1 cellular context compared by ENCODE assay signal in the genomic region with DNA sequence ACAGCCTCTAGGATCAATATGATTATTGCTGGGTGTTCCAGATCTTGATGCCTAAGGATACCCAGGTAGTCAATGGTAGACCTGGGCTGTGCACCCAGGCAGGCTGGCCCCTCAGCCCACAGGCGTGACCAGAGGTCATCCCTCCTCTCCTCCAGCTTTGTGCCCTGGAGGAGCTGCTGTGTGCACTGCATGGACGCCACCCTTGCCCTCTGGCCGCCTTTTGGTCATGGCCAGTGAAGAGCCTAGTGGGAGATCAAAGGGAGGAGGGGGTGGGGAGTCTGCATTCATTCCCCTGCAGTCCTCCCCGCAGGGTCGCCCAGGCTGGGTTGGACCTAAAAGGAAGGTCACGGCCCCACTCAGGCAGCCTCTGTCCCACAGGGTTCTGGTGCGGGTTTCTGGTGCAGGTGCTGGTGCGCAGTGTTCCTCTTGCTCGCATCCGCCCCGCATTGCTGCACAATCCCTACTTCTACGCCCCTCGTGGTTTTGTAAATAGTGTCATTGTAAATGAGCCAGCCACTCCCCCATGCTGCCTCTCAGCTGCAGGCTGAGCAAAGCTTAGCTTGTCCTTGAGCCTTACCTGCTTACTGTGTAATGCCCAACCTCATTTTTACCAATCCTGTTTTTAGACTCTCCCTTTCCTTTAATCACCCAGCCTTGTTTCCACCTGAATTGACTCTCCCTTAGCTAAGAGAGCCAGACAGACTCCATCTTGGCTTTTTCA.
TF ChIP-seq lines count a peak whose summit lies in the region.

No MANE protein-coding gene starts in this region.

TF ChIP-seq in K562, 482 proteins besides CTCF, POLR2A, EP300 and RAD21 (continued from another document and continues in another):
- TF ChIP-seq, protein P1, sequence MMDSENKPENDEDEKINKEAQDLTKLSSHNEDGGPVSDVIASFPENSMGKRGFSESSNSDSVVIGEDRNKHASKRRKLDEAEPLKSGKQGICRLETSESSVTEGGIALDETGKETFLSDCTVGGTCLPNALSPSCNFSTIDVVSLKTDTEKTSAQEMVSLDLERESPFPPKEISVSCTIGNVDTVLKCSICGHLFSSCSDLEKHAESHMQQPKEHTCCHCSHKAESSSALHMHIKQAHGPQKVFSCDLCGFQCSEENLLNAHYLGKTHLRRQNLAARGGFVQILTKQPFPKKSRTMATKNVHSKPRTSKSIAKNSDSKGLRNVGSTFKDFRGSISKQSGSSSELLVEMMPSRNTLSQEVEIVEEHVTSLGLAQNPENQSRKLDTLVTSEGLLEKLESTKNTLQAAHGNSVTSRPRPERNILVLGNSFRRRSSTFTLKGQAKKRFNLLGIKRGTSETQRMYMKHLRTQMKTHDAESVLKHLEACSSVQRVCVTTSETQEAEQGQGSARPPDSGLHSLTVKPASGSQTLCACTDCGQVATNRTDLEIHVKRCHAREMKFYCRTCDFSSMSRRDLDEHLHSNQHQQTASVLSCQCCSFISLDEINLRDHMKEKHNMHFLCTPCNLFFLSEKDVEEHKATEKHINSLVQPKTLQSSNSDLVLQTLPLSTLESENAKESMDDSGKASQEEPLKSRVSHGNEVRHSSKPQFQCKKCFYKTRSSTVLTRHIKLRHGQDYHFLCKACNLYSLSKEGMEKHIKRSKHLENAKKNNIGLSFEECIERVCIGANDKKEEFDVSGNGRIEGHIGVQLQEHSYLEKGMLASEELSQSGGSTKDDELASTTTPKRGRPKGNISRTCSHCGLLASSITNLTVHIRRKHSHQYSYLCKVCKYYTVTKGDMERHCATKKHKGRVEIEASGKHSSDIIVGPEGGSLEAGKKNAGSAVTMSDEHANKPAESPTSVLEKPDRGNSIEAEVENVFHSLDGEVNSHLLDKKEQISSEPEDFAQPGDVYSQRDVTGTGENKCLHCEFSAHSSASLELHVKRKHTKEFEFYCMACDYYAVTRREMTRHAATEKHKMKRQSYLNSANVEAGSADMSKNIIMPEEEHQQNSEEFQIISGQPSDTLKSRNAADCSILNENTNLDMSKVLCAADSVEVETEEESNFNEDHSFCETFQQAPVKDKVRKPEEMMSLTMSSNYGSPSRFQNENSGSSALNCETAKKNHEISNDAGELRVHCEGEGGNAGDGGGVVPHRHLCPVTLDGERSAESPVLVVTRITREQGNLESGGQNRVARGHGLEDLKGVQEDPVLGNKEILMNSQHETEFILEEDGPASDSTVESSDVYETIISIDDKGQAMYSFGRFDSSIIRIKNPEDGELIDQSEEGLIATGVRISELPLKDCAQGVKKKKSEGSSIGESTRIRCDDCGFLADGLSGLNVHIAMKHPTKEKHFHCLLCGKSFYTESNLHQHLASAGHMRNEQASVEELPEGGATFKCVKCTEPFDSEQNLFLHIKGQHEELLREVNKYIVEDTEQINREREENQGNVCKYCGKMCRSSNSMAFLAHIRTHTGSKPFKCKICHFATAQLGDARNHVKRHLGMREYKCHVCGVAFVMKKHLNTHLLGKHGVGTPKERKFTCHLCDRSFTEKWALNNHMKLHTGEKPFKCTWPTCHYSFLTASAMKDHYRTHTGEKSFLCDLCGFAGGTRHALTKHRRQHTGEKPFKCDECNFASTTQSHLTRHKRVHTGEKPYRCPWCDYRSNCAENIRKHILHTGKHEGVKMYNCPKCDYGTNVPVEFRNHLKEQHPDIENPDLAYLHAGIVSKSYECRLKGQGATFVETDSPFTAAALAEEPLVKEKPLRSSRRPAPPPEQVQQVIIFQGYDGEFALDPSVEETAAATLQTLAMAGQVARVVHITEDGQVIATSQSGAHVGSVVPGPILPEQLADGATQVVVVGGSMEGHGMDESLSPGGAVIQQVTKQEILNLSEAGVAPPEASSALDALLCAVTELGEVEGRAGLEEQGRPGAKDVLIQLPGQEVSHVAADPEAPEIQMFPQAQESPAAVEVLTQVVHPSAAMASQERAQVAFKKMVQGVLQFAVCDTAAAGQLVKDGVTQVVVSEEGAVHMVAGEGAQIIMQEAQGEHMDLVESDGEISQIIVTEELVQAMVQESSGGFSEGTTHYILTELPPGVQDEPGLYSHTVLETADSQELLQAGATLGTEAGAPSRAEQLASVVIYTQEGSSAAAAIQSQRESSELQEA (IDR thresholded peaks at IDR 0.05; ENCODE audit: low read depth): no peak
- TF ChIP-seq BCOR (IDR thresholded peaks at IDR 0.05): no peak
- no peak for TF ChIP-seq GTF2E2 (tag; IDR thresholded peaks at IDR 0.05)
- TF ChIP-seq, protein P2, sequence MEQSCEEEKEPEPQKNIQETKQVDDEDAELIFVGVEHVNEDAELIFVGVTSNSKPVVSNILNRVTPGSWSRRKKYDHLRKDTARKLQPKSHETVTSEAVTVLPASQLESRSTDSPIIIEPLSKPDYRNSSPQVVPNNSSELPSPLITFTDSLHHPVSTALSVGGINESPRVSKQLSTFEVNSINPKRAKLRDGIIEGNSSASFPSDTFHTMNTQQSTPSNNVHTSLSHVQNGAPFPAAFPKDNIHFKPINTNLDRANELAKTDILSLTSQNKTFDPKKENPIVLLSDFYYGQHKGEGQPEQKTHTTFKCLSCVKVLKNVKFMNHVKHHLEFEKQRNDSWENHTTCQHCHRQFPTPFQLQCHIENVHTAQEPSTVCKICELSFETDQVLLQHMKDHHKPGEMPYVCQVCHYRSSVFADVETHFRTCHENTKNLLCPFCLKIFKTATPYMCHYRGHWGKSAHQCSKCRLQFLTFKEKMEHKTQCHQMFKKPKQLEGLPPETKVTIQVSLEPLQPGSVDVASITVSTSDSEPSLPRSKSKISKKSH (CRISPR knock-in tag; IDR thresholded peaks at IDR 0.05): no peak
- TF ChIP-seq L3MBTL2 (IDR thresholded peaks at IDR 0.05): no peak
- TF ChIP-seq ELK3 (CRISPR knock-in tag; IDR thresholded peaks at IDR 0.05): no peak
- no peak for TF ChIP-seq NCOA4 (IDR thresholded peaks at IDR 0.05; ENCODE audit: partially characterized antibody)
- TF ChIP-seq, protein P3, sequence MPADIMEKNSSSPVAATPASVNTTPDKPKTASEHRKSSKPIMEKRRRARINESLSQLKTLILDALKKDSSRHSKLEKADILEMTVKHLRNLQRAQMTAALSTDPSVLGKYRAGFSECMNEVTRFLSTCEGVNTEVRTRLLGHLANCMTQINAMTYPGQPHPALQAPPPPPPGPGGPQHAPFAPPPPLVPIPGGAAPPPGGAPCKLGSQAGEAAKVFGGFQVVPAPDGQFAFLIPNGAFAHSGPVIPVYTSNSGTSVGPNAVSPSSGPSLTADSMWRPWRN (IDR thresholded peaks at IDR 0.05; ENCODE audit: low read depth): no peak
- TF ChIP-seq GATA2 (CRISPR knock-in tag; IDR thresholded peaks at IDR 0.05): no peak
- TF ChIP-seq ZNF511 (CRISPR knock-in tag; IDR thresholded peaks at IDR 0.05): no peak
- TF ChIP-seq, protein P4, sequence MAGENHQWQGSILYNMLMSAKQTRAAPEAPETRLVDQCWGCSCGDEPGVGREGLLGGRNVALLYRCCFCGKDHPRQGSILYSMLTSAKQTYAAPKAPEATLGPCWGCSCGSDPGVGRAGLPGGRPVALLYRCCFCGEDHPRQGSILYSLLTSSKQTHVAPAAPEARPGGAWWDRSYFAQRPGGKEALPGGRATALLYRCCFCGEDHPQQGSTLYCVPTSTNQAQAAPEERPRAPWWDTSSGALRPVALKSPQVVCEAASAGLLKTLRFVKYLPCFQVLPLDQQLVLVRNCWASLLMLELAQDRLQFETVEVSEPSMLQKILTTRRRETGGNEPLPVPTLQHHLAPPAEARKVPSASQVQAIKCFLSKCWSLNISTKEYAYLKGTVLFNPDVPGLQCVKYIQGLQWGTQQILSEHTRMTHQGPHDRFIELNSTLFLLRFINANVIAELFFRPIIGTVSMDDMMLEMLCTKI (IDR thresholded peaks at IDR 0.05; ENCODE audit: partially characterized antibody): no peak
- TF ChIP-seq THRAP3 (IDR thresholded peaks at IDR 0.05; ENCODE audit: borderline replicate concordance): no peak
- TF ChIP-seq ZNF445 (CRISPR knock-in tag; IDR thresholded peaks at IDR 0.05; ENCODE audit: low read depth): no peak
- TF ChIP-seq MYNN (IDR thresholded peaks at IDR 0.05): no peak
- no peak for TF ChIP-seq MYNN (CRISPR knock-in tag; IDR thresholded peaks at IDR 0.05)
- 0 out of 2 replicates have a peak, but pooled peaks have one; percentile 12 for TF ChIP-seq THAP7 (CRISPR knock-in tag; IDR thresholded peaks at IDR 0.05)
- no peak for TF ChIP-seq KDM1A (IDR thresholded peaks at IDR 0.05)
- no peak for TF ChIP-seq RCOR1 (IDR thresholded peaks at IDR 0.05; ENCODE audit: borderline replicate concordance in 1 of 2, low read depth in 2 of 2, low read length in 2 of 2)
- peak; percentile 86; the same call in 1 of the 2 replicates for TF ChIP-seq HIVEP1 (CRISPR knock-in tag; IDR thresholded peaks at IDR 0.05)
- no peak for TF ChIP-seq NFIC (IDR thresholded peaks at IDR 0.05)
- no peak for TF ChIP-seq ZNF518B (CRISPR knock-in tag; IDR thresholded peaks at IDR 0.05)
- no peak for TF ChIP-seq ZEB2 (IDR thresholded peaks at IDR 0.05)
- TF ChIP-seq E2F6 (IDR thresholded peaks at IDR 0.05; ENCODE audit: borderline replicate concordance in 1 of 2, extremely low read depth in 1 of 2, insufficient read depth in 1 of 2, insufficient read length in 1 of 2, low read depth in 1 of 2, low read length in 1 of 2, poor library complexity in 1 of 2, severe bottlenecking in 1 of 2): no peak
- no peak for TF ChIP-seq ZC3H11A (IDR thresholded peaks at IDR 0.05; ENCODE audit: low read depth, low read length)
- TF ChIP-seq, protein P5, sequence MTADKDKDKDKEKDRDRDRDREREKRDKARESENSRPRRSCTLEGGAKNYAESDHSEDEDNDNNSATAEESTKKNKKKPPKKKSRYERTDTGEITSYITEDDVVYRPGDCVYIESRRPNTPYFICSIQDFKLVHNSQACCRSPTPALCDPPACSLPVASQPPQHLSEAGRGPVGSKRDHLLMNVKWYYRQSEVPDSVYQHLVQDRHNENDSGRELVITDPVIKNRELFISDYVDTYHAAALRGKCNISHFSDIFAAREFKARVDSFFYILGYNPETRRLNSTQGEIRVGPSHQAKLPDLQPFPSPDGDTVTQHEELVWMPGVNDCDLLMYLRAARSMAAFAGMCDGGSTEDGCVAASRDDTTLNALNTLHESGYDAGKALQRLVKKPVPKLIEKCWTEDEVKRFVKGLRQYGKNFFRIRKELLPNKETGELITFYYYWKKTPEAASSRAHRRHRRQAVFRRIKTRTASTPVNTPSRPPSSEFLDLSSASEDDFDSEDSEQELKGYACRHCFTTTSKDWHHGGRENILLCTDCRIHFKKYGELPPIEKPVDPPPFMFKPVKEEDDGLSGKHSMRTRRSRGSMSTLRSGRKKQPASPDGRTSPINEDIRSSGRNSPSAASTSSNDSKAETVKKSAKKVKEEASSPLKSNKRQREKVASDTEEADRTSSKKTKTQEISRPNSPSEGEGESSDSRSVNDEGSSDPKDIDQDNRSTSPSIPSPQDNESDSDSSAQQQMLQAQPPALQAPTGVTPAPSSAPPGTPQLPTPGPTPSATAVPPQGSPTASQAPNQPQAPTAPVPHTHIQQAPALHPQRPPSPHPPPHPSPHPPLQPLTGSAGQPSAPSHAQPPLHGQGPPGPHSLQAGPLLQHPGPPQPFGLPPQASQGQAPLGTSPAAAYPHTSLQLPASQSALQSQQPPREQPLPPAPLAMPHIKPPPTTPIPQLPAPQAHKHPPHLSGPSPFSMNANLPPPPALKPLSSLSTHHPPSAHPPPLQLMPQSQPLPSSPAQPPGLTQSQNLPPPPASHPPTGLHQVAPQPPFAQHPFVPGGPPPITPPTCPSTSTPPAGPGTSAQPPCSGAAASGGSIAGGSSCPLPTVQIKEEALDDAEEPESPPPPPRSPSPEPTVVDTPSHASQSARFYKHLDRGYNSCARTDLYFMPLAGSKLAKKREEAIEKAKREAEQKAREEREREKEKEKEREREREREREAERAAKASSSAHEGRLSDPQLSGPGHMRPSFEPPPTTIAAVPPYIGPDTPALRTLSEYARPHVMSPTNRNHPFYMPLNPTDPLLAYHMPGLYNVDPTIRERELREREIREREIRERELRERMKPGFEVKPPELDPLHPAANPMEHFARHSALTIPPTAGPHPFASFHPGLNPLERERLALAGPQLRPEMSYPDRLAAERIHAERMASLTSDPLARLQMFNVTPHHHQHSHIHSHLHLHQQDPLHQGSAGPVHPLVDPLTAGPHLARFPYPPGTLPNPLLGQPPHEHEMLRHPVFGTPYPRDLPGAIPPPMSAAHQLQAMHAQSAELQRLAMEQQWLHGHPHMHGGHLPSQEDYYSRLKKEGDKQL (CRISPR knock-in tag; IDR thresholded peaks at IDR 0.05; ENCODE audit: borderline replicate concordance): no peak
